ENCODE assay signal across 1 cellular context in genomic region chr7:133695976-133696531, GRCh38.
TF ChIP-seq lines count a peak whose summit lies in the region.

No MANE protein-coding gene starts in this region.

TF ChIP-seq in GM23338, 12 proteins besides CTCF, POLR2A, EP300 and RAD21 (continued from another document):
- TF ChIP-seq ZNF462 (CRISPR knock-in tag; IDR thresholded peaks at IDR 0.05), result no peak
